Comparison of ENCODE assay signal across 34 cellular contexts in the genomic region with DNA sequence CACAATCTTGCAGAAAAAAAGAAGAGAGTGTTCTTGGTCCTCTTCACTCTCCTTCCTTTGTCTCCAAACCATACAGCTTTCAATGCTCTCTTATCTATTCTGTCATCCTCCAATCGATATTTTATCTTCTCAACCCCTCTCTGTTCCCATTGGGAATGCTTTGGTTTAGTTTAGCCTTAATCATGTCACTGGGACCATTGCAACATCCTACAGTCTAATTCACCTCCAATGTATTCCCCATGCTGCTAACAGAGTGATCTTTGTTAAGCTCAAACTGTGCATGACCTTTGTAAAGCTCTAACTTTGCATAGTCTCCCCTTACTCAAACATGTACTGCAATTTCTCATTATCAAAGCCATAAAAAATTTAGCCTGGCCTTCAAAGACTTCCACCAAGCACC. TPM values are rescaled to one million over a fixed set of nuclear protein-coding genes. Genes with fewer than 3 reads are reported as not detected.
"Had no signal": no experiment of that assay in that cellular context is flagged by ENCODE, and none has a peak within 500 bp of the region (broad histone marks: within the 10 kb centered on the region; RNA-seq: fewer than 3 reads in every experiment).

No MANE protein-coding gene starts in this region.

- H3K36me3 ChIP-seq: adrenal gland, brain microvascular endothelial cell, breast epithelium had no signal

- FAIRE-seq: astrocyte, TTC549 had no signal

- H3K4me1 ChIP-seq: breast epithelium had no signal

- H3K27ac ChIP-seq: adrenal gland, body of pancreas, brain microvascular endothelial cell, breast epithelium, VCaP had no signal

- H3K27me3 ChIP-seq: adrenal gland, body of pancreas, brain microvascular endothelial cell, breast epithelium had no signal

- H3K9me3 ChIP-seq: adrenal gland, body of pancreas, breast epithelium had no signal

- H3K4me3 ChIP-seq: adrenal gland, body of pancreas, breast epithelium had no signal

- ATAC-seq: activated CD8-positive, alpha-beta T cell treated with anti-CD3 and anti-CD28 coated beads for 36 hours; activated naive CD4-positive, alpha-beta T cell treated with anti-CD3 and anti-CD28 coated beads, Interleukin-2, amount 50 U/mL, for 72 hours; activated T-cell treated with anti-CD3 and anti-CD28 coated beads, Interleukin-2, amount 50 U/mL, for 4 hours; activated T-cell treated with anti-CD3 and anti-CD28 coated beads, Interleukin-2, amount 50 U/mL, for 72 hours; activated T-helper 17 cell treated with anti-CD3 and anti-CD28 coated beads, Interleukin-2, amount 50 U/mL, for 72 hours; body of pancreas had no signal

- DNase-seq: activated B cell treated with CpG ODN at 0.5 μM for 24 hours; activated CD4-positive, alpha-beta T cell treated with anti-CD3 and anti-CD28 coated beads for 4 hours; activated CD4-positive, alpha-beta T cell treated with anti-CD3 and anti-CD28 coated beads, Interleukin-2, amount 10 ng/mL, durations not matched to agents 24 days and 14 days; activated CD4-positive, alpha-beta T cell treated with anti-CD3 and anti-CD28 coated beads, Interleukin-2, amount 50 U/mL, for 48 hours; activated CD4-positive, CD25-positive, alpha-beta regulatory T cell treated with anti-CD3 and anti-CD28 coated beads, Interleukin-2, amount 50 U/mL, for 72 hours; activated CD8-positive, alpha-beta memory T cell treated with anti-CD3 and anti-CD28 coated beads, Interleukin-2, amount 50 U/mL, for 4 hours; activated CD8-positive, alpha-beta T cell treated with anti-CD3 and anti-CD28 coated beads for 36 hours; activated effector memory CD4-positive, alpha-beta T cell treated with anti-CD3 and anti-CD28 coated beads, Interleukin-2, amount 50 U/mL, for 16 hours; activated gamma-delta T cell treated with Interleukin-2 at 50 U/mL for 16 hours; activated naive CD4-positive, alpha-beta T cell; activated naive CD4-positive, alpha-beta T cell treated with anti-CD3 and anti-CD28 coated beads for 36 hours; activated naive CD4-positive, alpha-beta T cell treated with anti-CD3 and anti-CD28 coated beads, Interleukin-2, amount 50 U/mL, for 16 hours; activated naive CD8-positive, alpha-beta T cell treated with anti-CD3 and anti-CD28 coated beads for 36 hours; activated T-cell treated with anti-CD3 and anti-CD28 coated beads for 4 hours; activated T-cell treated with anti-CD3 and anti-CD28 coated beads, Interleukin-2, amount 50 U/mL, for 1 hour; activated T-cell treated with anti-CD3 and anti-CD28 coated beads, Interleukin-2, amount 50 U/mL, for 4 hours; activated T-cell treated with anti-CD3 and anti-CD28 coated beads, Interleukin-2, amount 50 U/mL, for 72 hours; adrenal gland; amniotic stem cell; body of pancreas; brain microvascular endothelial cell; central memory CD4-positive, alpha-beta T cell; T-helper 1 cell; T-helper 2 cell; T-helper 9 cell had no signal

RNA-seq across cellular contexts. Expression of a gene that starts 2.9 kb away (rescaled TPM):
- total RNA-seq: activated B cell treated with CpG ODN at 0.5 μM for 24 hours; activated CD4-positive, alpha-beta T cell treated with anti-CD3 and anti-CD28 coated beads, Interleukin-2, amount 10 ng/mL, durations not matched to agents 24 days and 14 days; activated CD8-positive, alpha-beta memory T cell treated with anti-CD3 and anti-CD28 coated beads for 36 hours; activated CD8-positive, alpha-beta T cell treated with anti-CD3 and anti-CD28 coated beads for 36 hours; activated naive CD4-positive, alpha-beta T cell treated with anti-CD3 and anti-CD28 coated beads for 36 hours; activated naive CD4-positive, alpha-beta T cell treated with anti-CD3 and anti-CD28 coated beads, Interleukin-2, amount 50 U/mL, for 72 hours; activated naive CD8-positive, alpha-beta T cell treated with anti-CD3 and anti-CD28 coated beads for 36 hours; activated T-cell treated with anti-CD3 and anti-CD28 coated beads, Interleukin-2, amount 50 U/mL, for 4 hours; activated T-cell treated with anti-CD3 and anti-CD28 coated beads, Interleukin-2, amount 50 U/mL, for 72 hours; activated T-helper 1 cell treated with anti-CD3 and anti-CD28 coated beads, Interleukin-12 subunit alpha, Interleukin-12 subunit beta, Interleukin-2, Interleukin-4 antibody, amounts not matched to agents 30 ng/mL and 10 ng/mL and 1 ng/mL, durations not matched to agents 14 hours and 24 hours and 36 hours; activated T-helper 17 cell treated with anti-CD3 and anti-CD28 coated beads, Interleukin-2, amount 50 U/mL, for 72 hours; astrocyte; body of pancreas; breast epithelium; cerebellum had no signal

RNA-seq across cellular contexts. Expression of a gene that starts 39.8 kb away (rescaled TPM):
- total RNA-seq: activated B cell treated with CpG ODN at 0.5 μM for 24 hours; activated naive CD4-positive, alpha-beta T cell treated with anti-CD3 and anti-CD28 coated beads for 36 hours had no signal
